Comparison of ENCODE assay signal across 1 cellular context in the genomic region with DNA sequence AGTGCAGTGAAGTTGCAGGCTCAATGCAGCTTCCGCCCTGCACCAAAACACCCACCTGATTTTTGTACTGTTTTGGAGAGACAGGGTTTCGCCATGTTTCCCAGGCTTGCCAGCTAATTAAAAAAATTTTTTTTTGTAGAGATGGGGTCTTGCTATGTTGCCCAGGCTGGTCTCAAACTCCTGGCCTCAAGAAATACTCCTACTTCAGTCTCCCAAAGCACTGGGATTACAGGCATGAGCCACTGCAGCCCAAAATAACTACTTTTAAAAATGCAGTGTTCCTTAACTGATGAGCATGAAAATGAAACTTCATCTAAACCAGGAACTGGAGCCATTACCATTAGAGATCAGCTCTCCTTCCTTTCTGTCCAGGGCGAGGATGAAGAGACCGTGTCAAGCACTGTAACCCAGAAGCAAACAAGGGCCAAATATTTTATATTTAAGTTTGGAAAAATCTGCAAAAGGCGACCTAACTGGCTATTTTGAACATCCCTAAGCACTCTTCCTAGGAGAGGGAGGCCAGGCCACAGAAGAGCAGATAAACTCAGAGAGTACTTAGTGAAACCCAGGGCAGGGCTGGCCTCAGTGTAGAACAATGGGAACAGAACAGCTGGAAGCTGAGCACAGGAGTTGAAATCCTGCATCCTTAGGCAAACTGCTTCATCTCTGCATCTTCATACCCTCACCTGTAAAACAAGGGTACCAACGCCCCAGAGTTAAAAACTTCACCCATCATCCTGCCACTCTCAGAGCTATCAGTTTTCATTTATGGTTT.
TF ChIP-seq lines count a peak whose summit lies in the region.

No MANE protein-coding gene starts in this region.

TF ChIP-seq in SK-N-SH, 30 proteins besides CTCF, POLR2A, EP300 and RAD21 (continued from another document):
- TF ChIP-seq PBX3 (IDR thresholded peaks at IDR 0.05) (no peak), GABPA (IDR thresholded peaks at IDR 0.05; ENCODE audit: low read depth) (no peak), POLR2AphosphoS5 (IDR thresholded peaks at IDR 0.05; ENCODE audit: low read depth, low read length) (no peak), TAF1 (IDR thresholded peaks at IDR 0.05; ENCODE audit: borderline replicate concordance, low read depth, low read length) (no peak), RXRA (IDR thresholded peaks at IDR 0.05; ENCODE audit: borderline replicate concordance, low read depth) (no peak), TCF12 (IDR thresholded peaks at IDR 0.05) (no peak), MAX (IDR thresholded peaks at IDR 0.05; ENCODE audit: low read depth) (no peak), CHD2 (IDR thresholded peaks at IDR 0.05; ENCODE audit: low read length, partially characterized antibody) (no peak)
- TF ChIP-seq, protein P1, sequence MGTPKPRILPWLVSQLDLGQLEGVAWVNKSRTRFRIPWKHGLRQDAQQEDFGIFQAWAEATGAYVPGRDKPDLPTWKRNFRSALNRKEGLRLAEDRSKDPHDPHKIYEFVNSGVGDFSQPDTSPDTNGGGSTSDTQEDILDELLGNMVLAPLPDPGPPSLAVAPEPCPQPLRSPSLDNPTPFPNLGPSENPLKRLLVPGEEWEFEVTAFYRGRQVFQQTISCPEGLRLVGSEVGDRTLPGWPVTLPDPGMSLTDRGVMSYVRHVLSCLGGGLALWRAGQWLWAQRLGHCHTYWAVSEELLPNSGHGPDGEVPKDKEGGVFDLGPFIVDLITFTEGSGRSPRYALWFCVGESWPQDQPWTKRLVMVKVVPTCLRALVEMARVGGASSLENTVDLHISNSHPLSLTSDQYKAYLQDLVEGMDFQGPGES (IDR thresholded peaks at IDR 0.05; ENCODE audit: low read depth, low read length) = no peak
- TF ChIP-seq, protein P2, sequence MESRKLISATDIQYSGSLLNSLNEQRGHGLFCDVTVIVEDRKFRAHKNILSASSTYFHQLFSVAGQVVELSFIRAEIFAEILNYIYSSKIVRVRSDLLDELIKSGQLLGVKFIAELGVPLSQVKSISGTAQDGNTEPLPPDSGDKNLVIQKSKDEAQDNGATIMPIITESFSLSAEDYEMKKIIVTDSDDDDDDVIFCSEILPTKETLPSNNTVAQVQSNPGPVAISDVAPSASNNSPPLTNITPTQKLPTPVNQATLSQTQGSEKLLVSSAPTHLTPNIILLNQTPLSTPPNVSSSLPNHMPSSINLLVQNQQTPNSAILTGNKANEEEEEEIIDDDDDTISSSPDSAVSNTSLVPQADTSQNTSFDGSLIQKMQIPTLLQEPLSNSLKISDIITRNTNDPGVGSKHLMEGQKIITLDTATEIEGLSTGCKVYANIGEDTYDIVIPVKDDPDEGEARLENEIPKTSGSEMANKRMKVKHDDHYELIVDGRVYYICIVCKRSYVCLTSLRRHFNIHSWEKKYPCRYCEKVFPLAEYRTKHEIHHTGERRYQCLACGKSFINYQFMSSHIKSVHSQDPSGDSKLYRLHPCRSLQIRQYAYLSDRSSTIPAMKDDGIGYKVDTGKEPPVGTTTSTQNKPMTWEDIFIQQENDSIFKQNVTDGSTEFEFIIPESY (IDR thresholded peaks at IDR 0.05; ENCODE audit: borderline replicate concordance, low read depth) = no peak
